Comparison of ENCODE assay signal across 30 cellular contexts in genomic region chr1:172855841-172856382, GRCh38.
"Had no signal": no experiment of that assay in that cellular context is flagged by ENCODE, and none has a peak within 500 bp of the region (broad histone marks: within the 10 kb centered on the region; RNA-seq: fewer than 3 reads in every experiment).

No MANE protein-coding gene starts in this region.

- H3K27ac Mint-ChIP-seq: dendritic cell treated with granulocyte-macrophage colony-stimulating factor and Interleukin-4, amounts not matched to agents 40 ng/mL and 50 ng/mL, for 4 days; endodermal cell; mesothelial cell of epicardium; stimulated activated effector memory CD8-positive, alpha-beta T cell treated with anti-CD3 and anti-CD28 coated beads, Interleukin-12 subunit alpha, Interleukin-12 subunit beta, amount 100 ng/mL, for 72 hours had no signal

- H3K27ac ChIP-seq: colonic mucosa, epithelial cell of prostate, gastrocnemius medialis, left ventricle myocardium inferior, lower lobe of right lung, ovary, psoas muscle, sigmoid colon, stomach, thyroid gland, vagina had no signal

- H3K4me3 ChIP-seq: colonic mucosa, gastrocnemius medialis, left ventricle myocardium inferior, lower lobe of right lung, mucosa of descending colon, ovary, psoas muscle, sigmoid colon, stomach, thyroid gland, vagina had no signal

- H3K27me3 Mint-ChIP-seq: dendritic cell treated with granulocyte-macrophage colony-stimulating factor and Interleukin-4, amounts not matched to agents 40 ng/mL and 50 ng/mL, for 4 days; naive B cell had no signal

- H3K4me1 ChIP-seq: colonic mucosa, gastrocnemius medialis, left ventricle myocardium inferior, lower lobe of right lung, psoas muscle, sigmoid colon, stomach, thyroid gland, vagina had no signal

- H3K36me3 ChIP-seq: colonic mucosa, gastrocnemius medialis, left ventricle myocardium inferior, lower lobe of right lung, ovary, sigmoid colon, stomach, thyroid gland, vagina had no signal

- H3K36me3 Mint-ChIP-seq: naive B cell; stimulated activated effector memory CD8-positive, alpha-beta T cell treated with anti-CD3 and anti-CD28 coated beads, Interleukin-12 subunit alpha, Interleukin-12 subunit beta, amount 100 ng/mL, for 72 hours had no signal

- H3K4me3 Mint-ChIP-seq: dendritic cell treated with granulocyte-macrophage colony-stimulating factor and Interleukin-4, amounts not matched to agents 40 ng/mL and 50 ng/mL, for 4 days; endodermal cell; mesothelial cell of epicardium; naive B cell; stimulated activated effector memory CD8-positive, alpha-beta T cell treated with anti-CD3 and anti-CD28 coated beads, Interleukin-12 subunit alpha, Interleukin-12 subunit beta, amount 100 ng/mL, for 72 hours had no signal

- H3K27me3 ChIP-seq: colonic mucosa, gastrocnemius medialis, ovary, sigmoid colon, stomach, thyroid gland, vagina had no signal

- ATAC-seq: esophagus mucosa; gastrocnemius medialis; left cardiac atrium; lower lobe of right lung; mucosa of descending colon; psoas muscle; right cardiac atrium; stimulated activated effector memory CD8-positive, alpha-beta T cell treated with anti-CD3 and anti-CD28 coated beads, Interleukin-12 subunit alpha, Interleukin-12 subunit beta, amount 100 ng/mL, for 72 hours had no signal

- H3K9me3 Mint-ChIP-seq: dendritic cell treated with granulocyte-macrophage colony-stimulating factor and Interleukin-4, amounts not matched to agents 40 ng/mL and 50 ng/mL, for 4 days; endodermal cell; stimulated activated effector memory CD8-positive, alpha-beta T cell treated with anti-CD3 and anti-CD28 coated beads, Interleukin-12 subunit alpha, Interleukin-12 subunit beta, amount 100 ng/mL, for 72 hours had no signal

- H3K4me1 Mint-ChIP-seq: naive B cell; stimulated activated effector memory CD8-positive, alpha-beta T cell treated with anti-CD3 and anti-CD28 coated beads, Interleukin-12 subunit alpha, Interleukin-12 subunit beta, amount 100 ng/mL, for 72 hours had no signal

- H3K9me3 ChIP-seq: colonic mucosa, gastrocnemius medialis, lower lobe of right lung, mucosa of descending colon, ovary, psoas muscle, sigmoid colon, stomach, thyroid gland, vagina had no signal

- DNase-seq: colonic mucosa; effector CD8-positive, alpha-beta T cell; endodermal cell; foreskin fibroblast; gastrocnemius medialis; head of caudate nucleus; left cardiac atrium; left ventricle myocardium inferior; lower lobe of right lung; mucosa of descending colon; naive B cell; occipital lobe; ovary; posterior cingulate gyrus; psoas muscle; sigmoid colon; stimulated activated CD4-positive, alpha-beta T cell treated with anti-CD3 and anti-CD28 coated beads, Interleukin-2, amount 100 ng/mL, for 24 hours; stimulated activated CD4-positive, alpha-beta T cell treated with anti-CD3 and anti-CD28 coated beads, Interleukin-4, amount 100 ng/mL, for 24 hours; stimulated activated naive CD4-positive, alpha-beta T cell treated with Interleukin-2 at 50 U/mL for 16 hours; stomach; thyroid gland; trophoblast cell had no signal

- FAIRE-seq: islet of Langerhans had no signal
